ENCODE assay signal across 16 cellular contexts in genomic region chr15:93126496-93127083, GRCh38. TPM values are rescaled to one million over a fixed set of nuclear protein-coding genes. Genes with fewer than 3 reads are reported as not detected.
DNase-seq lines count a peak whose midpoint lies in the region; ATAC-seq and TF ChIP-seq lines count a peak whose summit lies in the region.
"Had no signal": no experiment of that assay in that cellular context is flagged by ENCODE, and none has a peak within 500 bp of the region (broad histone marks: within the 10 kb centered on the region; RNA-seq: fewer than 3 reads in every experiment).

No MANE protein-coding gene starts in this region.

- H3K4me3 Mint-ChIP-seq in activated CD8-positive, alpha-beta T cell treated with anti-CD3 and anti-CD28 coated beads, Interleukin-2, amount 10 ng/mL, durations not matched to agents 7 days and 5 days = no peak overlapping the region
- H3K4me3 Mint-ChIP-seq: CD14-positive monocyte had no signal

- DNase-seq in Right ventricle myocardium inferior (ENCODE audit: missing footprints) (peak; percentile 87), cardiac septum (ENCODE audit: low spot score) (no peak), left ventricle myocardium inferior (peak; percentile 76), posterior vena cava (ENCODE audit: low spot score) (peak; percentile 87), upper lobe of right lung (no peak), NCI-H226 (no peak)
- no peak for DNase-seq in activated CD8-positive, alpha-beta T cell treated with anti-CD3 and anti-CD28 coated beads, Interleukin-2, amount 10 ng/mL, durations not matched to agents 7 days and 5 days
- DNase-seq: 8988T, DMS53, NCI-H146, NCI-H2081 treated with DMSO at 0.1 percent for 48 hours, NCI-H526, PC-3 had no signal

- POLR2A ChIA-PET in activated CD8-positive, alpha-beta T cell treated with anti-CD3 and anti-CD28 coated beads, Interleukin-2, amount 10 ng/mL, durations not matched to agents 7 days and 5 days (lab: Charles Lee) = no interaction called here

- H3K4me1 ChIP-seq in left ventricle myocardium inferior (no peaks in the 10 kb centered on the region), upper lobe of right lung (no peaks in the 10 kb centered on the region)

- no peaks in the 10 kb centered on the region for H3K27me3 ChIP-seq in left ventricle myocardium inferior (ENCODE audit: low read depth)
- H3K27me3 ChIP-seq in upper lobe of right lung = no peaks in the 10 kb centered on the region

- no peaks in the 10 kb centered on the region for H3K36me3 Mint-ChIP-seq in activated CD8-positive, alpha-beta T cell treated with anti-CD3 and anti-CD28 coated beads, Interleukin-2, amount 10 ng/mL, durations not matched to agents 7 days and 5 days (ENCODE audit: low read depth)
- H3K36me3 Mint-ChIP-seq: CD14-positive monocyte had no signal

- H3K36me3 ChIP-seq in left ventricle myocardium inferior = no peaks in the 10 kb centered on the region
- H3K36me3 ChIP-seq in upper lobe of right lung = no peaks in the 10 kb centered on the region

- H3K4me1 Mint-ChIP-seq in activated CD8-positive, alpha-beta T cell treated with anti-CD3 and anti-CD28 coated beads, Interleukin-2, amount 10 ng/mL, durations not matched to agents 7 days and 5 days (ENCODE audit: low read depth) = no peaks in the 10 kb centered on the region
- H3K4me1 Mint-ChIP-seq: CD14-positive monocyte had no signal

- CTCF ChIA-PET in activated CD8-positive, alpha-beta T cell treated with anti-CD3 and anti-CD28 coated beads, Interleukin-2, amount 10 ng/mL, durations not matched to agents 7 days and 5 days (lab: Charles Lee) = no interaction called here

- H3K4me3 ChIP-seq in left ventricle myocardium inferior (no peak overlapping the region), upper lobe of right lung (no peak overlapping the region)

- TF ChIP-seq CTCF in left ventricle myocardium inferior (IDR thresholded peaks at IDR 0.05; ENCODE audit: borderline replicate concordance) (no peak), upper lobe of right lung (IDR thresholded peaks at IDR 0.05) (no peak)

- H3K27ac Mint-ChIP-seq in activated CD8-positive, alpha-beta T cell treated with anti-CD3 and anti-CD28 coated beads, Interleukin-2, amount 10 ng/mL, durations not matched to agents 7 days and 5 days = no peak overlapping the region

- peak overlapping the region; percentile 71 for H3K27ac ChIP-seq in left ventricle myocardium inferior (replicated peaks)
- no peak overlapping the region for H3K27ac ChIP-seq in upper lobe of right lung
- H3K27ac ChIP-seq: HL-60 had no signal

- no peaks in the 10 kb centered on the region for H3K9me3 Mint-ChIP-seq in activated CD8-positive, alpha-beta T cell treated with anti-CD3 and anti-CD28 coated beads, Interleukin-2, amount 10 ng/mL, durations not matched to agents 7 days and 5 days (ENCODE audit: insufficient read depth)

- ATAC-seq in Right ventricle myocardium inferior (peak; percentile 82), upper lobe of right lung (peak; percentile 60), GM19452 (IDR thresholded peaks at IDR 0.05; ENCODE audit: unreplicated experiment) (no peak)
- no peak for ATAC-seq in activated CD8-positive, alpha-beta T cell treated with anti-CD3 and anti-CD28 coated beads, Interleukin-2, amount 10 ng/mL, durations not matched to agents 7 days and 5 days
- ATAC-seq: PC-3 had no signal

- no peaks in the 10 kb centered on the region for H3K27me3 Mint-ChIP-seq in activated CD8-positive, alpha-beta T cell treated with anti-CD3 and anti-CD28 coated beads, Interleukin-2, amount 10 ng/mL, durations not matched to agents 7 days and 5 days (ENCODE audit: low read depth)

- no peaks in the 10 kb centered on the region for H3K9me3 ChIP-seq in left ventricle myocardium inferior (replicated peaks)
- H3K9me3 ChIP-seq in upper lobe of right lung = no peaks in the 10 kb centered on the region

- intact Hi-C loops in Right ventricle myocardium inferior (cut with DNase I) (no loop called here), cardiac septum (cut with DNase I) (no loop called here), left ventricle myocardium inferior (cut with micrococcal nuclease) (no loop called here), posterior vena cava (cut with DNase I) (no loop called here), upper lobe of right lung (cut with DNase I) (no loop called here)

RNA-seq across cellular contexts. Expression of gene RGMA, which starts 37.6 kb away (rescaled TPM):
- total RNA-seq in Right ventricle myocardium inferior (35.2 TPM), cardiac septum (16.5 TPM), left ventricle myocardium inferior (16.9 TPM), posterior vena cava (10 to 100 TPM; 20.3 to 33.9 TPM), upper lobe of right lung (4.1 TPM)
- not detected for total RNA-seq in activated CD8-positive, alpha-beta T cell treated with anti-CD3 and anti-CD28 coated beads, Interleukin-2, amount 10 ng/mL, durations not matched to agents 7 days and 5 days

Comparison
In these comparisons a context has a peak if more than half of its experiments do, and no peak if none do; other contexts are left out.
1. DNase-seq: peak in Right ventricle myocardium inferior (single experiment), left ventricle myocardium inferior (single experiment) and posterior vena cava (single experiment); none in cardiac septum (single experiment), upper lobe of right lung (single experiment), activated CD8-positive, alpha-beta T cell treated with anti-CD3 and anti-CD28 coated beads, Interleukin-2, amount 10 ng/mL, durations not matched to agents 7 days and 5 days (single experiment) and NCI-H226 (single experiment).
2. ATAC-seq: peak in Right ventricle myocardium inferior (single experiment) and upper lobe of right lung (single experiment); none in activated CD8-positive, alpha-beta T cell treated with anti-CD3 and anti-CD28 coated beads, Interleukin-2, amount 10 ng/mL, durations not matched to agents 7 days and 5 days (single experiment) and GM19452 (single experiment).